28 cellular contexts compared by ENCODE assay signal in genomic region chr11:133508448-133508847, GRCh38. TPM values are rescaled to one million over a fixed set of nuclear protein-coding genes. Genes with fewer than 3 reads are reported as not detected.
"Had no signal": no experiment of that assay in that cellular context is flagged by ENCODE, and none has a peak within 500 bp of the region (broad histone marks: within the 10 kb centered on the region; RNA-seq: fewer than 3 reads in every experiment).

No MANE protein-coding gene starts in this region.

- H3K4me3 ChIP-seq: MG63, Peyer's patch had no signal

- H3K4me1 ChIP-seq: Peyer's patch had no signal

- ATAC-seq: activated T-cell treated with anti-CD3 and anti-CD28 coated beads, Interleukin-2, amount 50 U/mL, for 4 hours; T-cell had no signal

- H3K27ac ChIP-seq: Peyer's patch, RWPE1 had no signal

- H3K36me3 ChIP-seq: MG63, Peyer's patch had no signal

- H3K27me3 ChIP-seq: Peyer's patch had no signal

- DNase-seq: activated B cell treated with CpG ODN at 0.5 μM for 24 hours; activated CD4-positive, alpha-beta memory T cell treated with anti-CD3 and anti-CD28 coated beads for 36 hours; activated CD4-positive, alpha-beta T cell treated with anti-CD3 and anti-CD28 coated beads for 1 hour; activated CD4-positive, alpha-beta T cell treated with anti-CD3 and anti-CD28 coated beads, Interleukin-2, amount 10 ng/mL, durations not matched to agents 24 days and 14 days; activated CD8-positive, alpha-beta memory T cell treated with anti-CD3 and anti-CD28 coated beads for 24 hours; activated gamma-delta T cell; activated naive CD4-positive, alpha-beta T cell treated with anti-CD3 and anti-CD28 coated beads for 36 hours; activated T-cell treated with anti-CD3 and anti-CD28 coated beads, Interleukin-2, amount 50 U/mL, for 4 hours; amygdala; MG63; MV-4-11; NCI-H1092 treated with DMSO at 0.1 percent for 48 hours; NCI-H1417 treated with DMSO at 0.1 percent for 48 hours; NCI-H1694; NCI-H2029; NCI-H2107; NCI-H2171 treated with DMSO at 0.1 percent for 48 hours; NCI-H226; NCI-H510A; NCI-H526 treated with DMSO at 0.1 percent for 48 hours; NCI-H82; NK-92 treated with Interleukin-12 subunit alpha and Interleukin-12 subunit beta, amount 100 ng/mL, for 24 hours; Peyer's patch; SHP77 treated with DMSO at 0.1 percent for 48 hours; T-cell; T-helper 2 cell; T1000 had no signal

- H3K9me3 ChIP-seq: MG63, Peyer's patch had no signal

RNA-seq across cellular contexts. Expression of gene OPCML, which starts 23.9 kb away (rescaled TPM):
- total RNA-seq: activated B cell treated with CpG ODN at 0.5 μM for 24 hours; activated CD4-positive, alpha-beta memory T cell treated with anti-CD3 and anti-CD28 coated beads for 36 hours; activated CD4-positive, alpha-beta T cell treated with anti-CD3 and anti-CD28 coated beads, Interleukin-2, amount 10 ng/mL, durations not matched to agents 24 days and 14 days; activated naive CD4-positive, alpha-beta T cell treated with anti-CD3 and anti-CD28 coated beads for 36 hours; activated T-cell treated with anti-CD3 and anti-CD28 coated beads, Interleukin-2, amount 50 U/mL, for 4 hours; Peyer's patch; T-cell had no signal
